ENCODE assay signal across 1 cellular context in genomic region chr5:125140220-125140619, GRCh38.
TF ChIP-seq lines count a peak whose summit lies in the region.

No MANE protein-coding gene starts in this region.

TF ChIP-seq in IMR-90, 13 proteins besides CTCF, POLR2A, EP300 and RAD21 (continued from another document):
- TF ChIP-seq, protein P1, sequence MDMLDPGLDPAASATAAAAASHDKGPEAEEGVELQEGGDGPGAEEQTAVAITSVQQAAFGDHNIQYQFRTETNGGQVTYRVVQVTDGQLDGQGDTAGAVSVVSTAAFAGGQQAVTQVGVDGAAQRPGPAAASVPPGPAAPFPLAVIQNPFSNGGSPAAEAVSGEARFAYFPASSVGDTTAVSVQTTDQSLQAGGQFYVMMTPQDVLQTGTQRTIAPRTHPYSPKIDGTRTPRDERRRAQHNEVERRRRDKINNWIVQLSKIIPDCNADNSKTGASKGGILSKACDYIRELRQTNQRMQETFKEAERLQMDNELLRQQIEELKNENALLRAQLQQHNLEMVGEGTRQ (IDR thresholded peaks at IDR 0.05; ENCODE audit: low read depth, low read length): no peak
